Comparison of ENCODE assay signal across 8 cellular contexts in the genomic region with DNA sequence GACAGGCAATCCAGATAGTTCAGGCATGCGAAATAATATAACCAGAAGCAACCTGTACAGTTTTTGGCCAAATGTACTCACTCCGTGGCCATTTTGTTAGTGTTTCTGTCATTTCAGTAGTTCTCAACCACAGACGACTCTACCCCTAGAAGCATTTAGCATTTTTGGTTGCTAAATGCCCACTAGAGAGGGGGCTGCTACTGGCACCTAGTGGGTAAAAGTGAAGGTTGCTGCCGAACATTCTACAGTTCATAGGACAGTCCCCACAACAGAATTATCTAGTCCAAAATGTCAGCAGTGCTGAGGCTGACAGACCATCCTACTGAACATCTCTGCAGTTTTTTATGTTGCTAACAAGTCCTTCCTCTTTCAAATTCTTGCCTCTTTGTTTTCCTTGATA.
DNase-seq lines count a peak whose midpoint lies in the region; ATAC-seq and TF ChIP-seq lines count a peak whose summit lies in the region.

No MANE protein-coding gene starts in this region.

- POLR2A ChIA-PET in PC-3 (lab: Charles Lee; ENCODE audit: unreplicated experiment): no interaction called here

- H3F3A ChIP-seq in PC-3 (ENCODE audit: low read length, unreplicated experiment): no peaks in the 10 kb centered on the region

- no peak overlapping the region for H3K27ac ChIP-seq in PC-3 (ENCODE audit: low read length)
- no peak overlapping the region for H3K27ac ChIP-seq in gastroesophageal sphincter

- H3K9me2 ChIP-seq in PC-3 (replicated peaks; ENCODE audit: low read length): no peaks in the 10 kb centered on the region

- no peak overlapping the region for H3K9ac ChIP-seq in PC-3 (ENCODE audit: low read length)

- H4K20me1 ChIP-seq in PC-3 (ENCODE audit: low read length): no peaks in the 10 kb centered on the region

- H3K4me3 ChIP-seq in BE2C (ENCODE audit: low read depth, low read length): no peak overlapping the region
- peak overlapping the region; percentile 14; the same call in 1 of the 2 replicates for H3K4me3 ChIP-seq in PC-3 (ENCODE audit: low read length)
- no peak overlapping the region for H3K4me3 ChIP-seq in gastroesophageal sphincter

- no peak for TF ChIP-seq EP300 in gastroesophageal sphincter (IDR thresholded peaks at IDR 0.05)

- CTCF ChIA-PET in PC-3 (lab: Charles Lee): interaction anchor here (1.2 kb wide), 1 partner anchor 67 kb away, joined by 8 read pairs; no protein-coding TSS in a partner anchor

- peak; percentile 20 for DNase-seq in BE2C
- peak; percentile 51 for DNase-seq in PC-3
- peak; percentile 11 for DNase-seq in germinal center (ENCODE audit: low spot score)
- no peak for DNase-seq in activated CD4-positive, CD25-positive, alpha-beta regulatory T cell treated with anti-CD3 and anti-CD28 coated beads, Interleukin-2, amount 50 U/mL, for 72 hours
- DNase-seq in NCI-H1417 treated with DMSO at 0.1 percent for 48 hours (lab: John Stamatoyannopoulos, UW): no peak

- no peaks in the 10 kb centered on the region for H3K9me3 ChIP-seq in BE2C
- H3K9me3 ChIP-seq in PC-3 (ENCODE audit: low read length): no peaks in the 10 kb centered on the region
- no peaks in the 10 kb centered on the region for H3K9me3 ChIP-seq in gastroesophageal sphincter

- H2AFZ ChIP-seq in PC-3 (ENCODE audit: low read length): peak overlapping the region; percentile 49

- intact Hi-C loops in PC-3 (cut with micrococcal nuclease): loop anchor here (1.0 to 5.0 kb wide), 2 partner anchors 67 to 109 kb away; no protein-coding TSS in a partner anchor

- ATAC-seq in GM18508 (IDR thresholded peaks at IDR 0.05; ENCODE audit: insufficient read depth, unreplicated experiment) (peak; percentile 75), HG03196 (IDR thresholded peaks at IDR 0.05; ENCODE audit: unreplicated experiment) (peak; percentile 76), PC-3 (peak; percentile 80), gastroesophageal sphincter (no peak)

- peak overlapping the region; percentile 69 for H3K4me2 ChIP-seq in PC-3 (ENCODE audit: low read length)

- WGBS in gastroesophageal sphincter (ENCODE audit: low coverage in 1 of 2), 2 donors: 8 to 18% methylated on average over 4 of the region's 4 CpGs

- BruUV-seq in PC-3 (replicated peaks; lab: Mats Ljungman, UMichigan): no TSS peak

- TF ChIP-seq CTCF in BE2C (IDR thresholded peaks at IDR 0.05; ENCODE audit: low read depth, low read length): peak; percentile 57
- peak; percentile 71 for TF ChIP-seq CTCF in PC-3 (conservative IDR thresholded peaks at IDR 0.05; ENCODE audit: low read depth, low read length)
- peak in 1 of 4 experiments; percentile 14 for TF ChIP-seq CTCF in gastroesophageal sphincter (IDR thresholded peaks at IDR 0.05)

- TF ChIP-seq POLR2A in gastroesophageal sphincter (IDR thresholded peaks at IDR 0.05): no peak

- H3K27me3 ChIP-seq in BE2C (no peaks in the 10 kb centered on the region; the same call in none of the 2 replicates), PC-3 (ENCODE audit: low read length) (peaks cover 31% of the 10 kb centered on the region; the same call in 1 of the 2 replicates), gastroesophageal sphincter (no peaks in the 10 kb centered on the region)

- H3K36me3 ChIP-seq in BE2C (no peaks in the 10 kb centered on the region), PC-3 (ENCODE audit: low read depth, low read length) (no peaks in the 10 kb centered on the region), gastroesophageal sphincter (no peaks in the 10 kb centered on the region)

- H3K4me1 ChIP-seq in BE2C (no peaks in the 10 kb centered on the region), PC-3 (ENCODE audit: insufficient read depth, low read length) (peaks cover 10% of the 10 kb centered on the region; the same call in 1 of the 2 replicates), gastroesophageal sphincter (peaks cover 0 to 6% (median 0%) of the 10 kb centered on the region in 3 donors)

- H3K79me2 ChIP-seq in PC-3 (ENCODE audit: low read length): no peaks in the 10 kb centered on the region

Comparison
In these comparisons a context has a peak if more than half of its experiments do, and no peak if none do; other contexts are left out.
1. DNase-seq: peak in BE2C (single experiment), PC-3 (single experiment) and germinal center (single experiment); none in activated CD4-positive, CD25-positive, alpha-beta regulatory T cell treated with anti-CD3 and anti-CD28 coated beads, Interleukin-2, amount 50 U/mL, for 72 hours (single experiment) and NCI-H1417 treated with DMSO at 0.1 percent for 48 hours (single experiment).